Comparison of ENCODE assay signal across 8 cellular contexts in genomic region chr1:2466834-2467554, GRCh38. TPM values are rescaled to one million over a fixed set of nuclear protein-coding genes. Genes with fewer than 3 reads are reported as not detected.
DNase-seq lines count a peak whose midpoint lies in the region; ATAC-seq and TF ChIP-seq lines count a peak whose summit lies in the region.

No MANE protein-coding gene starts in this region.

- no peak overlapping the region for H3K4me3 ChIP-seq in lower leg skin (ENCODE audit: low read depth, poor library complexity, severe bottlenecking)

- ATAC-seq in SK-N-SH treated with all-trans-retinoic acid at 6 μM for 48 hours (0 out of 3 replicates have a peak, but pooled peaks have one; percentile 8), GM19023 (IDR thresholded peaks at IDR 0.05; ENCODE audit: unreplicated experiment) (no peak)

- TF ChIP-seq CTCF in lower leg skin (IDR thresholded peaks at IDR 0.05) (no peak), GM10266 (IDR thresholded peaks at IDR 0.05; ENCODE audit: control insufficient read depth, insufficient read depth, low read depth, missing control alignments) (no peak)

- TF ChIP-seq POLR2A in lower leg skin (IDR thresholded peaks at IDR 0.05): no peak

- DNase-seq in DMS 273 (lab: John Stamatoyannopoulos, UW; ENCODE audit: unreplicated experiment) (peak; percentile 66), DMS 273 treated with DMSO at 0.1 percent for 48 hours (lab: John Stamatoyannopoulos, UW) (no peak), cerebellum (ENCODE audit: low spot score) (peak; percentile 92), lower leg skin (ENCODE audit: low spot score in 2 of 2) (no peak), GM10266 (ENCODE audit: extremely low spot score) (no peak)
- peak; percentile 43 for DNase-seq in stimulated activated CD4-positive, alpha-beta T cell treated with anti-CD3 and anti-CD28 coated beads, Interleukin-4, amount 100 ng/mL, for 1 hour

- intact Hi-C loops in lower leg skin (cut with DNase I; ENCODE audit: low total_unique reads): no loop called here

- WGBS in lower leg skin, 2 donors: 16 to 26% methylated on average over 16 to 20 of the region's 36 CpGs

TF ChIP-seq in SK-N-SH treated with all-trans-retinoic acid at 6 μM for 48 hours, 23 proteins besides CTCF, POLR2A, EP300 and RAD21:
- TF ChIP-seq ZC3H10 (CRISPR knock-in tag; IDR thresholded peaks at IDR 0.05) (no peak), CSRNP3 (CRISPR knock-in tag; IDR thresholded peaks at IDR 0.05) (no peak), CSDC2 (CRISPR knock-in tag; IDR thresholded peaks at IDR 0.05) (no peak), ZNF8 (CRISPR knock-in tag; IDR thresholded peaks at IDR 0.05) (no peak), OSR1 (CRISPR knock-in tag; IDR thresholded peaks at IDR 0.05) (no peak), ZNF565 (CRISPR knock-in tag; conservative IDR thresholded peaks at IDR 0.05; ENCODE audit: low read depth) (no peak), ZFP30 (CRISPR knock-in tag; IDR thresholded peaks at IDR 0.05) (no peak), TSHZ2 (CRISPR knock-in tag; IDR thresholded peaks at IDR 0.05) (no peak), TOX (CRISPR knock-in tag; IDR thresholded peaks at IDR 0.05; ENCODE audit: borderline replicate concordance) (no peak), CREB5 (CRISPR knock-in tag; IDR thresholded peaks at IDR 0.05; ENCODE audit: low read depth) (no peak), SNAI2 (CRISPR knock-in tag; IDR thresholded peaks at IDR 0.05) (no peak), PPARA (CRISPR knock-in tag; IDR thresholded peaks at IDR 0.05; ENCODE audit: borderline replicate concordance) (no peak), ZNF70 (CRISPR knock-in tag; IDR thresholded peaks at IDR 0.05) (no peak), GLIS3 (CRISPR knock-in tag; IDR thresholded peaks at IDR 0.05) (no peak), POU6F1 (CRISPR knock-in tag; IDR thresholded peaks at IDR 0.05; ENCODE audit: borderline replicate concordance, low read depth) (no peak), TCF4 (CRISPR knock-in tag; IDR thresholded peaks at IDR 0.05; ENCODE audit: borderline replicate concordance) (no peak), ZFP3 (CRISPR knock-in tag; IDR thresholded peaks at IDR 0.05) (no peak), RARB (CRISPR knock-in tag; IDR thresholded peaks at IDR 0.05) (no peak)
TF ChIP-seq in SK-N-SH treated with all-trans-retinoic acid at 6 μM for 48 hours: peak in this region for 0.

RNA-seq across cellular contexts. Expression of gene PLCH2, which starts 9.1 kb away (rescaled TPM):
- total RNA-seq in cerebellum (13.3 TPM), lower leg skin (100 to 1,000 TPM in 2 of 4 donors, 10 to 100 TPM in 2; 83.2 to 170 (median 115) TPM)

RNA-seq across cellular contexts. Expression of gene PEX10, which starts 54.6 kb away (rescaled TPM):
- total RNA-seq in cerebellum: 14.1 TPM
- total RNA-seq in lower leg skin: 10 to 100 TPM; 18.3 to 35.9 (median 27.7) TPM

RNA-seq across cellular contexts. Expression of gene PANK4, which starts 59.4 kb away (rescaled TPM):
- total RNA-seq in cerebellum (31.1 TPM), lower leg skin (10 to 100 TPM; 26.8 to 34.7 (median 32.5) TPM)

Comparison
In these comparisons a context has a peak if more than half of its experiments do, and no peak if none do; other contexts are left out.
1. DNase-seq: peak in DMS 273 (single experiment), cerebellum (single experiment) and stimulated activated CD4-positive, alpha-beta T cell treated with anti-CD3 and anti-CD28 coated beads, Interleukin-4, amount 100 ng/mL, for 1 hour (single experiment); none in DMS 273 treated with DMSO at 0.1 percent for 48 hours (single experiment), lower leg skin (0 of 2) and GM10266 (single experiment).